In the genomic region with DNA sequence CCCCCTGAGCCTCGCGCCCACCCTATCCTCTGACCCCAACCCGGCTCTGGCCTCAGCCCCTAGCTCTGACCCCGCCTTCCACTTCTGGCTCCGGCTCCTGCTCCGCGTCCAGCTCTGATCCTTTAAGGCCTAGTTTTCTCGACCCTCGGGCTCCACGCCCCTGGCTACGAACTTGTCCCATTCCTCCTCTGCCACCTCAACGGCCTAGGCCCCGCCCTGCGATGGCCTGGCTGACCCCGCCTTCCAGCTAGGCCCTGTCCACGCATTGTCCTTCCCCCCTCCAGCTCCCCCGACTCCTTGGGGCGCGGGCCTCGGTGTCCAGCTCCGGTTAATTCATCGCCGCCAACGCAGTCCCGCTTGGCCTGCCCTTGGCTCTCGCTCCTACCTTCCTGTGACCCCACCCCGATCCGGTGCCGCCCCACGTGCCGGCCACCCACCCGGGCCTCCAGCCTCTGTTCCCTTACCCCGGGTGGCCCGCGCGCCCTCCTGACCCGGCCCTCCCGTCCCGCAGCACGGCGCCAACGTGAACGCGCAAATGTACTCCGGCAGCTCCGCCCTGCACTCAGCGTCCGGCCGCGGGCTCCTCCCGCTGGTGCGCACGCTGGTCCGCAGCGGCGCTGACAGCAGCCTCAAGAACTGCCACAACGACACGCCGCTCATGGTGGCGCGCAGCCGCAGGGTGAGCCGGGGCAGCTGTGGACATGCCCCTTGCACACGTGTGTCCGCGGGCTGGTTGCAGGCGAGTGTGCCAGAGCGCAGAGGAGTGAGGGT, we compare ENCODE assay signal across 8 cellular contexts. TPM values are rescaled to one million over a fixed set of nuclear protein-coding genes. Genes with fewer than 3 reads are reported as not detected.
A peak's percentile ranks its signal among the peaks of the same experiment; 100 is the strongest.
DNase-seq lines count a peak whose midpoint lies in the region; ATAC-seq lines count a peak whose summit lies in the region.

No MANE protein-coding gene starts in this region.

- H3K9me3 ChIP-seq in CD4-positive, alpha-beta memory T cell (ENCODE audit: control insufficient read depth in 1 of 2, low read length in 2 of 2), result no peaks in the 10 kb centered on the region
- H3K9me3 ChIP-seq in right cardiac atrium (ENCODE audit: control insufficient read depth, low read length), result no peaks in the 10 kb centered on the region
- peaks cover 7% of the 10 kb centered on the region for H3K9me3 ChIP-seq in trophoblast cell (ENCODE audit: insufficient read depth, low read depth, low read length)

- peak in 1 of 5 donors; percentile 25 for DNase-seq in CD4-positive, alpha-beta memory T cell
- DNase-seq in amygdala (lab: John Stamatoyannopoulos, UW) (peak in 29 of 56 donors; percentile 4 to 53 (median 25)), right cardiac atrium (peak; percentile 90 to 96 (median 95)), trophoblast cell (peak; percentile 73 to 83), NCI-H1694 (lab: John Stamatoyannopoulos, UW) (no peak), DMS53 treated with DMSO at 0.1 percent for 48 hours (lab: John Stamatoyannopoulos, UW; ENCODE audit: unreplicated experiment) (no peak)

- H3K27me3 Mint-ChIP-seq in CD4-positive, alpha-beta memory T cell, result no peaks in the 10 kb centered on the region

- H3K36me3 ChIP-seq in CD4-positive, alpha-beta memory T cell (ENCODE audit: insufficient read depth, low read length), result peaks cover 32% of the 10 kb centered on the region
- no peaks in the 10 kb centered on the region for H3K36me3 ChIP-seq in trophoblast cell (ENCODE audit: control insufficient read depth in 1 of 2, insufficient read depth in 2 of 2, low read length in 2 of 2)

- H3K36me3 Mint-ChIP-seq in CD4-positive, alpha-beta memory T cell, result peaks cover 18 to 38% of the 10 kb centered on the region in 2 donors

- no peak overlapping the region for H3K23ac ChIP-seq in trophoblast cell (ENCODE audit: low read length)

- peak overlapping the region; percentile 38 for H3K14ac ChIP-seq in trophoblast cell (ENCODE audit: low read length)

- no peaks in the 10 kb centered on the region for H3K9me3 Mint-ChIP-seq in CD4-positive, alpha-beta memory T cell

- H3K18ac ChIP-seq in trophoblast cell (ENCODE audit: low read length), result no peak overlapping the region

- H2BK5ac ChIP-seq in trophoblast cell (ENCODE audit: low read depth, low read length, poor library complexity), result no peak overlapping the region

- intact Hi-C loops in CD4-positive, alpha-beta memory T cell (cut with micrococcal nuclease), result no loop called here
- intact Hi-C loops in right cardiac atrium (cut with DNase I), result no loop called here

- H4K12ac ChIP-seq in trophoblast cell (ENCODE audit: low read depth, low read length), result peak overlapping the region; percentile 6

- peak overlapping the region; percentile 56 for H2AFZ ChIP-seq in trophoblast cell (ENCODE audit: insufficient read depth, low read length, poor library complexity)

- H2AK5ac ChIP-seq in trophoblast cell (ENCODE audit: low read length), result no peak overlapping the region

- no peak overlapping the region for H2BK12ac ChIP-seq in trophoblast cell (ENCODE audit: low read length)

- H3K9ac ChIP-seq in trophoblast cell (ENCODE audit: low read length), result no peak overlapping the region

- peaks cover 6% of the 10 kb centered on the region for H3K79me1 ChIP-seq in trophoblast cell (ENCODE audit: low read length)

- POLR2A ChIA-PET in CD4-positive, alpha-beta memory T cell (lab: Charles Lee; ENCODE audit: partially characterized antibody), result no interaction called here

- H3K79me2 ChIP-seq in trophoblast cell (ENCODE audit: control insufficient read depth, insufficient read depth, low read length, poor library complexity), result no peaks in the 10 kb centered on the region

- H3K4me3 ChIP-seq in CD4-positive, alpha-beta memory T cell (ENCODE audit: low read length in 2 of 2), result no peak overlapping the region
- peak overlapping the region; percentile 25 for H3K4me3 ChIP-seq in right cardiac atrium (ENCODE audit: low read length)
- H3K4me3 ChIP-seq in trophoblast cell (ENCODE audit: low read depth, low read length), result peak overlapping the region; percentile 44

- H3K4ac ChIP-seq in trophoblast cell (ENCODE audit: low read depth, low read length), result no peak overlapping the region

- peak overlapping the region in 2 of 8 donors; percentile 15 for H3K4me3 Mint-ChIP-seq in CD4-positive, alpha-beta memory T cell

- H4K91ac ChIP-seq in trophoblast cell (ENCODE audit: low read depth, low read length), result peak overlapping the region; percentile 30

- H2BK120ac ChIP-seq in trophoblast cell (ENCODE audit: insufficient read depth, low read length, poor library complexity), result no peak overlapping the region

- CTCF ChIA-PET in CD4-positive, alpha-beta memory T cell (lab: Charles Lee; ENCODE audit: partially characterized antibody), result interaction anchor here (1.3 kb wide), 1 partner anchor 34 kb away, joined by 5 read pairs; no protein-coding TSS in a partner anchor

- H4K8ac ChIP-seq in trophoblast cell (ENCODE audit: low read depth, low read length), result peak overlapping the region; percentile 55

- H3K27ac Mint-ChIP-seq in CD4-positive, alpha-beta memory T cell, result peak overlapping the region; percentile 29 to 84 (median 62)

- peak overlapping the region; percentile 9 for H3K27ac ChIP-seq in CD4-positive, alpha-beta memory T cell (ENCODE audit: low read depth, low read length)
- H3K27ac ChIP-seq in right cardiac atrium (ENCODE audit: low read length) (peak overlapping the region; percentile 82), trophoblast cell (ENCODE audit: low read depth, low read length) (no peak overlapping the region)

- H3K4me1 ChIP-seq in CD4-positive, alpha-beta memory T cell (ENCODE audit: insufficient read depth, low read length), result peaks cover 35% of the 10 kb centered on the region
- peaks cover 19% of the 10 kb centered on the region for H3K4me1 ChIP-seq in right cardiac atrium (ENCODE audit: control insufficient read depth, insufficient read depth, low read length)
- peaks cover 27 to 29% of the 10 kb centered on the region in 2 experiments for H3K4me1 ChIP-seq in trophoblast cell (ENCODE audit: control insufficient read depth in 1 of 2, insufficient read depth in 2 of 2, low read length in 2 of 2)

- ATAC-seq in right cardiac atrium (peak; percentile 67 to 70), HG03565 (IDR thresholded peaks at IDR 0.05; ENCODE audit: unreplicated experiment) (no peak), HG02884 (IDR thresholded peaks at IDR 0.05; ENCODE audit: unreplicated experiment) (no peak)

- H3K4me1 Mint-ChIP-seq in CD4-positive, alpha-beta memory T cell, result peaks cover 19 to 58% (median 34%) of the 10 kb centered on the region in 4 donors

- 12% methylated on average over 68 of the region's 68 CpGs for WGBS in right cardiac atrium
- WGBS in trophoblast cell (ENCODE audit: extremely low coverage, insufficient coverage, insufficient read length), result no CpG with 5 or more reads among the region's 68 CpGs

- H3K4me2 ChIP-seq in trophoblast cell (ENCODE audit: low read length), result peak overlapping the region; percentile 59

- H3K27me3 ChIP-seq in CD4-positive, alpha-beta memory T cell (ENCODE audit: insufficient read depth, low read length), result no peaks in the 10 kb centered on the region
- H3K27me3 ChIP-seq in right cardiac atrium (ENCODE audit: control insufficient read depth, insufficient read depth) (no peaks in the 10 kb centered on the region), trophoblast cell (ENCODE audit: insufficient read depth, low read length) (peaks cover 26% of the 10 kb centered on the region)

RNA-seq across cellular contexts. Expression of a gene that starts 9.4 kb away (rescaled TPM):
- 10 to 100 TPM; 10.9 to 11.8 TPM for total RNA-seq in CD4-positive, alpha-beta memory T cell
- 10 to 100 TPM in 1 of 2 donors, 1 to 10 TPM in 1; 3.9 to 15.0 TPM for polyA plus RNA-seq in CD4-positive, alpha-beta memory T cell
- 10 to 100 TPM; 14.9 to 39.4 (median 17.9) TPM for total RNA-seq in right cardiac atrium
- polyA plus RNA-seq in right cardiac atrium, result 25.8 TPM
- polyA plus RNA-seq in trophoblast cell (2013), result 1.7 and 2.0 TPM in 2 replicates

RNA-seq across cellular contexts. Expression of a gene that starts 19.8 kb away (rescaled TPM):
- total RNA-seq in CD4-positive, alpha-beta memory T cell, result not detected
- not detected for polyA plus RNA-seq in CD4-positive, alpha-beta memory T cell
- not detected for total RNA-seq in right cardiac atrium
- polyA plus RNA-seq in right cardiac atrium, result not detected
- 1.4 and 1.7 TPM in 2 replicates for polyA plus RNA-seq in trophoblast cell (2013)

RNA-seq across cellular contexts. Expression of a gene that starts 51.0 kb away (rescaled TPM):
- total RNA-seq in CD4-positive, alpha-beta memory T cell, result not detected
- not detected for polyA plus RNA-seq in CD4-positive, alpha-beta memory T cell
- 100 to 1,000 TPM in 1 of 4 donors, 10 to 100 TPM in 3; 69.9 to 130 (median 80.1) TPM for total RNA-seq in right cardiac atrium
- polyA plus RNA-seq in right cardiac atrium, result 107 TPM
- 33.0 and 36.2 TPM in 2 replicates for polyA plus RNA-seq in trophoblast cell (2013)

RNA-seq across cellular contexts. Expression of a gene that starts 59.0 kb away (rescaled TPM):
- total RNA-seq in CD4-positive, alpha-beta memory T cell, result not detected
- not detected for polyA plus RNA-seq in CD4-positive, alpha-beta memory T cell
- not detected for total RNA-seq in right cardiac atrium
- polyA plus RNA-seq in right cardiac atrium, result not detected
- polyA plus RNA-seq in trophoblast cell (2013), result not detected in 2 replicates

Comparison
In these comparisons a context has a peak if more than half of its experiments do, and no peak if none do; other contexts are left out.
1. DNase-seq: peak in amygdala (29 of 56), right cardiac atrium (3 of 3) and trophoblast cell (2 of 2); none in NCI-H1694 (single experiment) and DMS53 treated with DMSO at 0.1 percent for 48 hours (single experiment).
2. H3K4me3 ChIP-seq: peak in right cardiac atrium (single experiment) and trophoblast cell (single experiment); none in CD4-positive, alpha-beta memory T cell (0 of 2).
3. ATAC-seq: peak in right cardiac atrium (2 of 2); none in HG03565 (single experiment) and HG02884 (single experiment).
4. RNA of a gene that starts 51.0 kb away (total RNA-seq): 69.9 to 130 TPM in right cardiac atrium; not detected in CD4-positive, alpha-beta memory T cell; every median in the first group is over 10 times any median in the second.